ENCODE assay signal across 11 cellular contexts in the genomic region with DNA sequence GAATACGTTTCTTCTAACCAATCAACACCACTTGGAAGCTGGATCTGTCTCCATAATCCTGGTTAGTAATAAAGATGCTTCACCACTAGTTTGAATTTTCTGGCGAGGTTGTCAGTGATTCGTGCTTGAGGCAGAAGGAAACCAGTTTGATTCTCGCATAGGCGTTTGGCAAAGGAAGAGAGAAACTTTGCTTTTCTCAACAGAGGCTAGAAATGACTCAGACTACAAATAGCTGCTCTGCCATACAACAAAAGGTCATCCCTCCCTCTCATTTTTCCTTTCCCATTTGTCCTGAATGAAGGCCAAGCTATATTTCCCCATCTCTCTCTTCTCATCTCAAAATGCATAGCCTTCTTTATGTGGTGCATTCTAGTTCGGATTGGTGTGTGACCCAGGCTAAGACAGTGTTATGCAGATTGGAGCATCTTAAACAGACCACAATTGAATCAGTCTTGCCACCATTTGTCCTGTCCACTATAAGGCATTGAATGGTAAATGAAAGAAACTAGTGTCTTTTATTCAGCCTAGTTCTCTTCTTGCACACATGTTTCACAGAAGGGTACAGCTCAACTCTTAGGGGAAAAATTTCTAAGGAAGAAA.
DNase-seq lines count a peak whose midpoint lies in the region; ATAC-seq, FAIRE-seq and TF ChIP-seq lines count a peak whose summit lies in the region.
"Had no signal": no experiment of that assay in that cellular context is flagged by ENCODE, and none has a peak within 500 bp of the region (broad histone marks: within the 10 kb centered on the region; RNA-seq: fewer than 3 reads in every experiment).

No MANE protein-coding gene starts in this region.

- H4K20me1 ChIP-seq in IMR-90 (ENCODE audit: insufficient read depth, low read length), result no peaks in the 10 kb centered on the region
- no peaks in the 10 kb centered on the region for H4K20me1 ChIP-seq in HepG2 (ENCODE audit: insufficient read depth, low read length)

- peak overlapping the region; percentile 95 for H3K4ac ChIP-seq in IMR-90 (ENCODE audit: low read depth, low read length)

- H2AFZ ChIP-seq in IMR-90 (replicated peaks; ENCODE audit: low read length, poor library complexity), result no peak overlapping the region
- H2AFZ ChIP-seq in HepG2 (ENCODE audit: low read length), result no peak overlapping the region

- in situ Hi-C loops in IMR-90 (cut with MboI; ENCODE audit: low sequenced_read_pairs) (no loop called here), HepG2 (cut with HindIII; ENCODE audit: extremely low pct_ligation_motif_present, low pct_unique_long_range_greater_than_20kb) (loop anchor here (25.0 kb wide), 1 partner anchor 950 kb away; no protein-coding TSS in a partner anchor)

- peak overlapping the region; percentile 91 for H2BK5ac ChIP-seq in IMR-90 (ENCODE audit: low read depth, low read length, poor library complexity, severe bottlenecking)

- H2AK5ac ChIP-seq in IMR-90 (ENCODE audit: low read depth, low read length), result peak overlapping the region; percentile 85

- TF ChIP-seq RAD21 in IMR-90 (IDR thresholded peaks at IDR 0.05; ENCODE audit: low read length) (no peak), HepG2 (CRISPR knock-in tag; IDR thresholded peaks at IDR 0.05) (no peak)

- peaks cover 21% of the 10 kb centered on the region for H3K9me1 ChIP-seq in IMR-90 (ENCODE audit: insufficient read depth, low read length)

- peaks cover 0 to 50% of the 10 kb centered on the region in 2 experiments; a peak in 3 of 4 replicates for H3K79me1 ChIP-seq in IMR-90 (ENCODE audit: low read depth in 1 of 2, low read length in 2 of 2)

- H2AK9ac ChIP-seq in IMR-90 (replicated peaks; ENCODE audit: low read depth, low read length, poor library complexity), result no peak overlapping the region

- peak overlapping the region; percentile 86 for H2BK15ac ChIP-seq in IMR-90 (ENCODE audit: low read depth, low read length)

- H3K9me3 ChIP-seq in IMR-90 (ENCODE audit: control insufficient read depth, insufficient read depth, low read length), result no peaks in the 10 kb centered on the region
- H3K9me3 ChIP-seq in HepG2 (ENCODE audit: low read length), result no peaks in the 10 kb centered on the region

- H3K4me2 ChIP-seq in IMR-90 (ENCODE audit: low read depth, low read length) (peak overlapping the region; percentile 21; the same call in 1 of the 2 replicates), HepG2 (ENCODE audit: low read depth, low read length) (no peak overlapping the region)

- H4K8ac ChIP-seq in IMR-90 (ENCODE audit: low read depth in 2 of 2, low read length in 2 of 2), result peak overlapping the region; percentile 60 to 85

- peak overlapping the region; percentile 83 for H3K56ac ChIP-seq in IMR-90 (ENCODE audit: extremely low read depth, insufficient read depth, low read length)

- no peak overlapping the region for H3K4me3 ChIP-seq in IMR-90 (ENCODE audit: insufficient read depth, low read depth, low read length)
- H3K4me3 ChIP-seq in dorsolateral prefrontal cortex, result no peak overlapping the region
- H3K4me3 ChIP-seq in HepG2 (replicated peaks in 1 of 3; ENCODE audit: insufficient read depth in 1 of 3, low read depth in 2 of 3, low read length in 3 of 3), result no peak overlapping the region

- H3K36me3 ChIP-seq in IMR-90 (ENCODE audit: control insufficient read depth, insufficient read depth, low read length) (no peaks in the 10 kb centered on the region), HepG2 (replicated peaks in 1 of 2; ENCODE audit: control insufficient read depth in 1 of 2, insufficient read depth in 2 of 2, low read length in 2 of 2) (no peaks in the 10 kb centered on the region)

- no peaks in the 10 kb centered on the region for H3K27me3 ChIP-seq in IMR-90 (ENCODE audit: control insufficient read depth, insufficient read depth, low read length)
- no peaks in the 10 kb centered on the region for H3K27me3 ChIP-seq in dorsolateral prefrontal cortex
- H3K27me3 ChIP-seq in HepG2 (ENCODE audit: control insufficient read depth in 1 of 2, insufficient read depth in 2 of 2, low read length in 2 of 2), result no peaks in the 10 kb centered on the region

- TF ChIP-seq CTCF in IMR-90 (conservative IDR thresholded peaks at IDR 0.05; ENCODE audit: low read depth, low read length) (no peak), dorsolateral prefrontal cortex (IDR thresholded peaks at IDR 0.05 in 54 of 56, conservative IDR thresholded peaks at IDR 0.05 in 2 of 56; ENCODE audit: low read depth in 1 of 56, partially characterized antibody in 56 of 56) (no peak), HepG2 (CRISPR knock-in tag; IDR thresholded peaks at IDR 0.05) (no peak)

- CTCF ChIA-PET in IMR-90 (lab: Yijun Ruan, JAX) (interaction anchor here (0.6 to 1.5 kb wide), 7 partner anchors 15 to 1087 kb away, joined by 3 to 5 read pairs (median 3); no protein-coding TSS in a partner anchor), HepG2 (lab: Yijun Ruan, JAX; ENCODE audit: low intra/inter-chr PET ratio, low total read pairs) (no interaction called here)

- ATAC-seq in IMR-90 (ENCODE audit: low read depth) (peak; percentile 90), HepG2 (no peak)
- ATAC-seq: activated T-cell treated with anti-CD3 and anti-CD28 coated beads, Interleukin-2, amount 50 U/mL, for 72 hours had no signal

- H3K18ac ChIP-seq in IMR-90 (ENCODE audit: low read depth, low read length), result peak overlapping the region; percentile 55; the same call in 1 of the 2 replicates

- peaks cover 7% of the 10 kb centered on the region for H3K4me1 ChIP-seq in IMR-90 (ENCODE audit: control insufficient read depth, insufficient read depth, low read length)
- H3K4me1 ChIP-seq in HepG2 (ENCODE audit: insufficient read depth, low read length), result no peaks in the 10 kb centered on the region

- H3K9ac ChIP-seq in IMR-90 (ENCODE audit: low read depth, low read length) (peak overlapping the region; percentile 62; the same call in 1 of the 2 replicates), HepG2 (ENCODE audit: insufficient read depth, low read depth, low read length) (no peak overlapping the region)

- dilution Hi-C loops in IMR-90 (cut with HindIII; ENCODE audit: low sequenced_read_pairs, unreplicated experiment), result no loop called here

- POLR2A ChIA-PET in IMR-90 (lab: Charles Lee; ENCODE audit: unreplicated experiment) (interaction anchor here (1.3 to 1.5 kb wide), 2 partner anchors 39 to 55 kb away, joined by 3 to 6 read pairs; no protein-coding TSS in a partner anchor), HepG2 (lab: Yijun Ruan, JAX) (no interaction called here)

- H3K79me2 ChIP-seq in HepG2 (ENCODE audit: insufficient read depth, low read length), result no peaks in the 10 kb centered on the region

- H4K91ac ChIP-seq in IMR-90 (ENCODE audit: insufficient read depth, low read depth, low read length), result peak overlapping the region; percentile 89

- DNase-seq in IMR-90, result peak; percentile 92
- DNase-seq in dedifferentiated amniotic fluid mesenchymal stem cell (ENCODE audit: extremely low spot score), result peak; percentile 73
- peak; percentile 80 for DNase-seq in kidney glomerular epithelial cell (lab: John Stamatoyannopoulos, UW)
- no peak for DNase-seq in activated CD4-positive, CD25-positive, alpha-beta regulatory T cell treated with anti-CD3 and anti-CD28 coated beads, Interleukin-2, amount 50 U/mL, for 72 hours
- no peak for DNase-seq in dorsolateral prefrontal cortex
- DNase-seq in NCI-H128 (lab: John Stamatoyannopoulos, UW; ENCODE audit: unreplicated experiment), result no peak
- DNase-seq in HepG2 (ENCODE audit: low spot score), result no peak
- DNase-seq: activated T-cell treated with anti-CD3 and anti-CD28 coated beads, Interleukin-2, amount 50 U/mL, for 72 hours; NCI-H1105 had no signal

- no peak for TF ChIP-seq EP300 in HepG2 (IDR thresholded peaks at IDR 0.05; ENCODE audit: low read depth in 2 of 2, low read length in 2 of 2)
- TF ChIP-seq EP300 in HepG2 (CRISPR knock-in tag; IDR thresholded peaks at IDR 0.05; ENCODE audit: borderline replicate concordance), result no peak

- intact Hi-C loops in IMR-90 (cut with micrococcal nuclease), result loop anchor here (1.0 to 5.0 kb wide), 3 partner anchors 40 to 200 kb away; no protein-coding TSS in a partner anchor
- intact Hi-C loops in dorsolateral prefrontal cortex (cut with DNase I), result no loop called here
- intact Hi-C loops in HepG2 (cut with micrococcal nuclease; ENCODE audit: unreplicated experiment), result loop anchor here (5.0 kb wide), 1 partner anchor 950 kb away; no protein-coding TSS in a partner anchor

- H3K27ac ChIP-seq in IMR-90 (ENCODE audit: insufficient read depth, low read length) (peak overlapping the region; percentile 82), temporal lobe (ENCODE audit: low read depth, low read length) (peak overlapping the region; percentile 27), dorsolateral prefrontal cortex (peak overlapping the region in 25 of 59 donors; percentile 3 to 84 (median 47)), HepG2 (ENCODE audit: extremely low read length, insufficient read depth, low read length) (no peak overlapping the region)

- peak overlapping the region; percentile 4; the same call in 1 of the 2 replicates for H4K5ac ChIP-seq in IMR-90 (ENCODE audit: low read depth, low read length)

- peak overlapping the region; percentile 94 for H2BK120ac ChIP-seq in IMR-90 (ENCODE audit: low read depth, low read length)

- peak overlapping the region; percentile 87 for H3K23ac ChIP-seq in IMR-90 (ENCODE audit: low read depth, low read length)

- no CpG with 5 or more reads among the region's 6 CpGs for WGBS in IMR-90 (ENCODE audit: extremely low coverage in 2 of 2, insufficient read length in 1 of 2), 2 experiments
- WGBS in HepG2 (ENCODE audit: low lambda C conversion rate), result 3% methylated on average over 6 of the region's 6 CpGs

- H2BK20ac ChIP-seq in IMR-90 (ENCODE audit: low read depth, low read length), result peak overlapping the region; percentile 93

- FAIRE-seq in HepG2 (lab: Jason Lieb, UNC), result no peak
- FAIRE-seq: H1 had no signal

- peak overlapping the region; percentile 90 for H3K14ac ChIP-seq in IMR-90 (replicated peaks; ENCODE audit: low read depth, low read length)

- TF ChIP-seq POLR2A in IMR-90 (IDR thresholded peaks at IDR 0.05; ENCODE audit: low read depth, low read length), result no peak
- no peak for TF ChIP-seq POLR2A in HepG2 (IDR thresholded peaks at IDR 0.05; ENCODE audit: insufficient read depth in 1 of 2, low read depth in 2 of 2, low read length in 2 of 2)

- BruUV-seq in IMR-90 (replicated peaks; lab: Mats Ljungman, UMichigan) (no TSS peak), HepG2 (replicated peaks; lab: Mats Ljungman, UMichigan) (no TSS peak)

TF ChIP-seq in IMR-90, 13 proteins besides CTCF, POLR2A, EP300 and RAD21 (continues in another document):
- no peak for TF ChIP-seq SMC3 (IDR thresholded peaks at IDR 0.05; ENCODE audit: low read depth, low read length)

TF ChIP-seq in HepG2, 621 proteins besides CTCF, POLR2A, EP300 and RAD21:
- TF ChIP-seq, protein P1, sequence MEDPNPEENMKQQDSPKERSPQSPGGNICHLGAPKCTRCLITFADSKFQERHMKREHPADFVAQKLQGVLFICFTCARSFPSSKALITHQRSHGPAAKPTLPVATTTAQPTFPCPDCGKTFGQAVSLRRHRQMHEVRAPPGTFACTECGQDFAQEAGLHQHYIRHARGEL (CRISPR knock-in tag; IDR thresholded peaks at IDR 0.05), result no peak
TF ChIP-seq in HepG2: peak in this region for 0.

Comparison
In these comparisons a context has a peak if more than half of its experiments do, and no peak if none do; other contexts are left out.
1. DNase-seq: peak in IMR-90 (single experiment), dedifferentiated amniotic fluid mesenchymal stem cell (single experiment) and kidney glomerular epithelial cell (single experiment); none in activated CD4-positive, CD25-positive, alpha-beta regulatory T cell treated with anti-CD3 and anti-CD28 coated beads, Interleukin-2, amount 50 U/mL, for 72 hours (single experiment), dorsolateral prefrontal cortex (0 of 10), NCI-H128 (single experiment) and HepG2 (single experiment).
2. intact Hi-C loops: an anchor here in IMR-90 (1.0 to 5.0 kb wide) and HepG2 (5.0 kb wide); none called in dorsolateral prefrontal cortex.